Comparison of ENCODE assay signal across 23 cellular contexts in the genomic region with DNA sequence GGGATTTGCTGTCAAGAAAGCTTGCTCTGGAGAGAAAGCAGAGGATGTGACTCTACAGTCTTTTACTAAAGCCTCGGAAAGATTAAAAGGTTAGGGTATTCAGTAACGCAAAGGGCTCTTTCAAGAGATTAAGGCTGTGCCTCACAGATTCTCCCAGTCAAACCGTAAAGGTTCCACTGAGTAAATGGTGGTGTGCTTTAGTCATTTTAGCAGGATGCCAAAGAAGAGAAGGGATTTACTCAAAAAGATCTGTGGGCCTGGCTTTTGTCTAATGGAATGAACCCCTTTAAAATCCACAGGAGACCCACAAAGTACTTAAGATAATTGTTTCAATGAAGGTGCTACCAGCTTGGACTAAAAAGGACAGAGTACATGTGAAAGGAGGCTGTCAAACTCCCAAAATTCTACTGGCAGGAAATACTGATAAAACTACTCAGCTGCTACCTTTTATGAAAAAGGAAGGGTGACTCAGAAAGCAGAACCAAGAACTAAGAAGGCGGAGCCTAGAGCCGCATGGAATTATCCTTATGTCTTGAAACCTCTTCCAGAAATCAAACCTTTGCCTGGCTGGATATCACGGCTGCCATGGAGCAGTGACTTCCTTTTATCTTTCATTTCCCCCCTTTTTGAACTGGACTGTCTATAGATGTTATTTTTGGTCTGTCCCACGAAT.
A peak's percentile ranks its signal among the peaks of the same experiment; 100 is the strongest.
DNase-seq lines count a peak whose midpoint lies in the region; ATAC-seq, FAIRE-seq and TF ChIP-seq lines count a peak whose summit lies in the region.
"Had no signal": no experiment of that assay in that cellular context is flagged by ENCODE, and none has a peak within 500 bp of the region (broad histone marks: within the 10 kb centered on the region; RNA-seq: fewer than 3 reads in every experiment).

No MANE protein-coding gene starts in this region.

- H2AFZ ChIP-seq in K562 (ENCODE audit: low read depth, low read length) (peak overlapping the region; percentile 75), keratinocyte (ENCODE audit: control insufficient read depth, low read length) (peak overlapping the region; percentile 23), hepatocyte (no peak overlapping the region)

- H3K9ac ChIP-seq in K562 (ENCODE audit: insufficient read depth in 1 of 2, low read depth in 2 of 2, low read length in 2 of 2) (no peak overlapping the region), keratinocyte (ENCODE audit: control insufficient read depth, extremely low read depth, insufficient read depth, low read length) (no peak overlapping the region)
- H3K9ac ChIP-seq: KMS-11 had no signal

- no peak for TF ChIP-seq EP300 in K562 (IDR thresholded peaks at IDR 0.05; ENCODE audit: low read length)

- in situ Hi-C loops in K562 (cut with MboI): no loop called here

- intact Hi-C loops in K562 (cut with micrococcal nuclease): no loop called here
- intact Hi-C loops in body of pancreas (cut with DNase I): no loop called here
- intact Hi-C loops in right cardiac atrium (cut with DNase I): no loop called here

- no peak overlapping the region for H3K4me3 ChIP-seq in NB4 (ENCODE audit: low read depth, low read length)
- no peak overlapping the region for H3K4me3 ChIP-seq in K562
- no peak overlapping the region for H3K4me3 ChIP-seq in keratinocyte (ENCODE audit: control insufficient read depth in 2 of 3, extremely low read depth in 1 of 3, insufficient read depth in 2 of 3, low read depth in 1 of 3, low read length in 3 of 3)
- H3K4me3 ChIP-seq in body of pancreas: no peak overlapping the region
- no peak overlapping the region for H3K4me3 ChIP-seq in right cardiac atrium (ENCODE audit: low read length)
- H3K4me3 ChIP-seq in hepatocyte: no peak overlapping the region
- H3K4me3 ChIP-seq: colonic mucosa, tibial nerve had no signal

- POLR2A ChIA-PET in K562 (lab: Yijun Ruan, JAX): interaction anchor here (0.7 to 1.0 kb wide), 2 partner anchors 87 to 1499 kb away, joined by 3 to 5 read pairs; no protein-coding TSS in a partner anchor

- WGBS in K562 (ENCODE audit: insufficient coverage, low coverage, missing lambda C conversion rate): 54% methylated on average over 7 of the region's 7 CpGs
- 83 to 85% methylated on average over 7 of the region's 7 CpGs for WGBS in body of pancreas, 2 donors
- 81% methylated on average over 7 of the region's 7 CpGs for WGBS in right cardiac atrium
- WGBS in hepatocyte (ENCODE audit: low lambda C conversion rate, missing lambda C conversion rate): 63% methylated on average over 7 of the region's 7 CpGs

- ATAC-seq in K562: no peak; the same call in 2 of the 3 replicates
- no peak for ATAC-seq in body of pancreas
- no peak for ATAC-seq in right cardiac atrium
- no peak for ATAC-seq in GM18511 (IDR thresholded peaks at IDR 0.05; ENCODE audit: unreplicated experiment)
- ATAC-seq: natural killer cell treated with Interleukin-12 subunit alpha and Interleukin-12 subunit beta and Interleukin-15 and Interleukin-18, amount 100 ng/mL, for 72 hours; stimulated activated memory B cell treated with anti-CD40 and anti-IgM and Interleukin-4, amounts not matched to agents 10 μg/mL and 1 μg/mL and 100 μg/mL, for 72 hours had no signal

- no peak for TF ChIP-seq CTCF in NB4 (IDR thresholded peaks at IDR 0.05; ENCODE audit: low read depth, low read length)
- TF ChIP-seq CTCF in K562 (IDR thresholded peaks at IDR 0.05 in 2 of 3, conservative IDR thresholded peaks at IDR 0.05 in 1 of 3; ENCODE audit: insufficient read depth in 2 of 3, low read depth in 1 of 3, low read length in 3 of 3): no peak
- no peak for TF ChIP-seq CTCF in keratinocyte (optimal IDR thresholded peaks at IDR 0.05 in 1 of 3, IDR thresholded peaks at IDR 0.05 in 1 of 3, conservative IDR thresholded peaks at IDR 0.05 in 1 of 3; ENCODE audit: extremely low read depth in 1 of 3, insufficient read depth in 2 of 3, low read length in 3 of 3)
- TF ChIP-seq CTCF in body of pancreas (IDR thresholded peaks at IDR 0.05): no peak
- no peak for TF ChIP-seq CTCF in hepatocyte (IDR thresholded peaks at IDR 0.05; ENCODE audit: poor library complexity)

- no peak for TF ChIP-seq RAD21 in K562 (CRISPR knock-in tag; conservative IDR thresholded peaks at IDR 0.05 in 1 of 2, IDR thresholded peaks at IDR 0.05 in 1 of 2)

- TF ChIP-seq POLR2A in NB4 (IDR thresholded peaks at IDR 0.05; ENCODE audit: extremely low read depth, insufficient read length) (no peak), K562 (conservative IDR thresholded peaks at IDR 0.05) (no peak), body of pancreas (IDR thresholded peaks at IDR 0.05) (no peak)

- BruUV-seq in K562 (replicated peaks; lab: Mats Ljungman, UMichigan): no TSS peak

- DNase-seq in HCEC 1CT: peak; percentile 31
- peak; percentile 31 for DNase-seq in NB4 (ENCODE audit: low read depth)
- peak in 1 of 4 experiments; percentile 24 for DNase-seq in K562 (ENCODE audit: extremely low read depth in 1 of 4, low spot score in 3 of 4)
- DNase-seq in keratinocyte (ENCODE audit: low read depth, low spot score): no peak
- DNase-seq in body of pancreas: no peak
- DNase-seq in right cardiac atrium: no peak
- DNase-seq in hepatocyte (ENCODE audit: low spot score): no peak
- DNase-seq: activated CD4-positive, alpha-beta T cell treated with anti-CD3 and anti-CD28 coated beads, Interleukin-2, amount 10 ng/mL, durations not matched to agents 7 days and 5 days; activated naive CD4-positive, alpha-beta T cell; aorta; C1 segment of cervical spinal cord; colonic mucosa; DMS153; H7; head of caudate nucleus; stimulated activated CD4-positive, alpha-beta T cell treated with anti-CD3 and anti-CD28 coated beads, Interleukin-12 subunit alpha, Interleukin-12 subunit beta, amount 100 ng/mL, for 4 hours; T1000 had no signal

- H3K27ac ChIP-seq in K562 (ENCODE audit: extremely low read depth, low read depth, low read length): no peak overlapping the region
- H3K27ac ChIP-seq in keratinocyte (ENCODE audit: control insufficient read depth, insufficient read depth, low read length): no peak overlapping the region
- H3K27ac ChIP-seq in body of pancreas: no peak overlapping the region
- H3K27ac ChIP-seq in right cardiac atrium (ENCODE audit: low read length): no peak overlapping the region
- no peak overlapping the region for H3K27ac ChIP-seq in hepatocyte
- H3K27ac ChIP-seq: colonic mucosa, KMS-11, tibial nerve had no signal

- dilution Hi-C loops in keratinocyte (cut with MboI; ENCODE audit: extremely low pct_ligation_motif_present, low sequenced_read_pairs): no loop called here

- no peak for FAIRE-seq in K562 (lab: Jason Lieb, UNC)
- FAIRE-seq in keratinocyte (lab: Jason Lieb, UNC): no peak
- FAIRE-seq: islet of Langerhans had no signal

- H3K36me3 ChIP-seq in K562 (ENCODE audit: control insufficient read depth, insufficient read depth, low read length) (no peaks in the 10 kb centered on the region), keratinocyte (ENCODE audit: control insufficient read depth in 2 of 2, extremely low read depth in 1 of 2, insufficient read depth in 2 of 2, low read length in 2 of 2) (no peaks in the 10 kb centered on the region), body of pancreas (replicated peaks in 1 of 2; ENCODE audit: insufficient read depth in 1 of 2, low read depth in 2 of 2) (no peaks in the 10 kb centered on the region), hepatocyte (replicated peaks; ENCODE audit: insufficient read depth, low read depth) (no peaks in the 10 kb centered on the region)
- H3K36me3 ChIP-seq: colonic mucosa, tibial nerve had no signal

- no peaks in the 10 kb centered on the region for H3K9me3 ChIP-seq in K562 (replicated peaks; ENCODE audit: control insufficient read depth, insufficient read depth, low read depth, low read length)
- no peaks in the 10 kb centered on the region for H3K9me3 ChIP-seq in keratinocyte (ENCODE audit: control insufficient read depth, low read depth, low read length)
- no peaks in the 10 kb centered on the region for H3K9me3 ChIP-seq in body of pancreas
- H3K9me3 ChIP-seq in right cardiac atrium (ENCODE audit: control insufficient read depth, low read length): no peaks in the 10 kb centered on the region
- no peaks in the 10 kb centered on the region for H3K9me3 ChIP-seq in hepatocyte (ENCODE audit: low read depth)
- H3K9me3 ChIP-seq: colonic mucosa, tibial nerve had no signal

- no peaks in the 10 kb centered on the region for H3K27me3 ChIP-seq in K562 (ENCODE audit: control insufficient read depth in 2 of 2, insufficient read depth in 2 of 2, low read length in 2 of 2)
- no peaks in the 10 kb centered on the region for H3K27me3 ChIP-seq in keratinocyte (ENCODE audit: control insufficient read depth, extremely low read depth, insufficient read depth, low read length)
- no peaks in the 10 kb centered on the region for H3K27me3 ChIP-seq in body of pancreas
- H3K27me3 ChIP-seq in right cardiac atrium (ENCODE audit: control insufficient read depth, insufficient read depth): no peaks in the 10 kb centered on the region
- no peaks in the 10 kb centered on the region for H3K27me3 ChIP-seq in hepatocyte
- H3K27me3 ChIP-seq: colonic mucosa, tibial nerve had no signal

- H3K4me2 ChIP-seq in K562 (ENCODE audit: insufficient read depth, low read length): no peak overlapping the region
- H3K4me2 ChIP-seq in keratinocyte (ENCODE audit: control insufficient read depth, extremely low read depth, insufficient read depth, low read depth, low read length): no peak overlapping the region
- H3K4me2 ChIP-seq in hepatocyte: no peak overlapping the region
- H3K4me2 ChIP-seq: KMS-11 had no signal

- 0 out of 5 replicates have a peak, but pooled peaks cover 0 to 4% of the 10 kb centered on the region in 2 experiments for H3K4me1 ChIP-seq in K562 (replicated peaks in 1 of 2; ENCODE audit: control insufficient read depth in 2 of 2, insufficient read depth in 2 of 2, low read length in 2 of 2)
- H3K4me1 ChIP-seq in keratinocyte (ENCODE audit: control insufficient read depth, extremely low read depth, insufficient read depth, low read length): peaks cover 5% of the 10 kb centered on the region
- no peaks in the 10 kb centered on the region for H3K4me1 ChIP-seq in body of pancreas
- no peaks in the 10 kb centered on the region for H3K4me1 ChIP-seq in right cardiac atrium (ENCODE audit: control insufficient read depth, insufficient read depth, low read length)
- H3K4me1 ChIP-seq in hepatocyte (ENCODE audit: insufficient read depth): no peaks in the 10 kb centered on the region
- H3K4me1 ChIP-seq: colonic mucosa had no signal

- H4K20me1 ChIP-seq in K562 (replicated peaks; ENCODE audit: control insufficient read depth, insufficient read depth, low read length) (no peaks in the 10 kb centered on the region), keratinocyte (ENCODE audit: control insufficient read depth, extremely low read depth, insufficient read depth, low read length) (no peaks in the 10 kb centered on the region), hepatocyte (ENCODE audit: insufficient read depth, poor library complexity, severe bottlenecking) (no peaks in the 10 kb centered on the region)

- H3K79me2 ChIP-seq in K562 (ENCODE audit: control insufficient read depth, insufficient read depth, low read length) (no peaks in the 10 kb centered on the region), keratinocyte (ENCODE audit: control insufficient read depth, insufficient read depth, low read length) (no peaks in the 10 kb centered on the region), hepatocyte (no peaks in the 10 kb centered on the region)

- CTCF ChIA-PET in K562 (lab: Yijun Ruan, JAX; ENCODE audit: low intra/inter-chr PET ratio): no interaction called here

- no peaks in the 10 kb centered on the region for H3K9me1 ChIP-seq in K562 (ENCODE audit: control insufficient read depth, insufficient read depth, low read length)
- no peaks in the 10 kb centered on the region for H3K9me1 ChIP-seq in keratinocyte (ENCODE audit: control insufficient read depth, extremely low read depth, insufficient read depth, low read length)

- H3K9me2 ChIP-seq in hepatocyte (replicated peaks; ENCODE audit: insufficient read depth): no peaks in the 10 kb centered on the region

Comparison
In these comparisons a context has a peak if more than half of its experiments do, and no peak if none do; other contexts are left out.
1. DNase-seq: peak in HCEC 1CT (single experiment) and NB4 (single experiment); none in keratinocyte (single experiment), body of pancreas (0 of 4), right cardiac atrium (0 of 3) and hepatocyte (single experiment).